8 cellular contexts compared by ENCODE assay signal in genomic region chr1:246931549-246932365, GRCh38. TPM values are rescaled to one million over a fixed set of nuclear protein-coding genes. Genes with fewer than 3 reads are reported as not detected.
A peak's percentile ranks its signal among the peaks of the same experiment; 100 is the strongest.
DNase-seq lines count a peak whose midpoint lies in the region; ATAC-seq and TF ChIP-seq lines count a peak whose summit lies in the region.

Gene AHCTF1, minus strand, starts transcription at chr1:246931948. Its CDS starts 13,578 bp downstream, at chr1:246918370.

- no TSS peak for BruUV-seq in IMR-90 (replicated peaks; lab: Mats Ljungman, UMichigan)

- H4K20me1 ChIP-seq in IMR-90 (ENCODE audit: insufficient read depth, low read length) = peaks cover 25% of the 10 kb centered on the region

- DNase-seq in DMS 273 (lab: John Stamatoyannopoulos, UW; ENCODE audit: unreplicated experiment) (peak; percentile 100), IMR-90 (peak; percentile 97), OCI-M1 (lab: John Stamatoyannopoulos, UW) (peak; percentile 99), activated T-cell treated with anti-CD3 and anti-CD28 coated beads for 24 hours (ENCODE audit: low read depth) (peak; percentile 94), epidermal melanocyte (ENCODE audit: insufficient read length, low spot score) (peak; percentile 91)
- peak; percentile 81 to 91 for DNase-seq in stimulated activated CD8-positive, alpha-beta memory T cell treated with anti-CD3 and anti-CD28 coated beads, Interleukin-4, amount 100 ng/mL, for 1 hour (ENCODE audit: low read depth in 2 of 2, low spot score in 1 of 2)

- no peak within 1 kb of the TSS for H2BK15ac ChIP-seq in IMR-90 (ENCODE audit: low read depth, low read length)

- no peaks in the 10 kb centered on the region for H3K9me1 ChIP-seq in IMR-90 (ENCODE audit: insufficient read depth, low read length)

- TF ChIP-seq RAD21 in IMR-90 (IDR thresholded peaks at IDR 0.05; ENCODE audit: low read length) = no peak

- no peak within 1 kb of the TSS for H2BK120ac ChIP-seq in IMR-90 (ENCODE audit: low read depth, low read length)

- peak within 1 kb of the TSS; percentile 83 for H2AK9ac ChIP-seq in IMR-90 (replicated peaks; ENCODE audit: low read depth, low read length, poor library complexity)

- dilution Hi-C loops in IMR-90 (cut with HindIII; ENCODE audit: low sequenced_read_pairs, unreplicated experiment) = no loop called here

- H4K8ac ChIP-seq in IMR-90 (ENCODE audit: low read depth in 2 of 2, low read length in 2 of 2) = peak within 1 kb of the TSS; percentile 58 to 65; a peak in 3 of 4 replicates

- TF ChIP-seq CTCF in IMR-90 (conservative IDR thresholded peaks at IDR 0.05; ENCODE audit: low read depth, low read length) = 0 out of 2 replicates have a peak, but pooled peaks have one; percentile 6

- no peak within 1 kb of the TSS for H4K5ac ChIP-seq in IMR-90 (ENCODE audit: low read depth, low read length)

- CTCF ChIA-PET in IMR-90 (lab: Yijun Ruan, JAX) = interaction anchor here (0.8 kb wide), 1 partner anchor 459 kb away, joined by 3 read pairs; no protein-coding TSS in a partner anchor

- H3K27ac ChIP-seq in IMR-90 (ENCODE audit: insufficient read depth, low read length) = peak within 1 kb of the TSS; percentile 65

- H3K9me3 ChIP-seq in IMR-90 (ENCODE audit: control insufficient read depth, insufficient read depth, low read length) = no peaks in the 10 kb centered on the region
- H3K9me3 ChIP-seq in mononuclear cell (ENCODE audit: low read depth, low read length) = no peaks in the 10 kb centered on the region

- H4K91ac ChIP-seq in IMR-90 (ENCODE audit: insufficient read depth, low read depth, low read length) = no peak within 1 kb of the TSS

- H3K36me3 ChIP-seq in IMR-90 (ENCODE audit: control insufficient read depth, insufficient read depth, low read length) = peaks cover 3% of the 10 kb centered on the region; the same call in 1 of the 2 replicates

- ATAC-seq in GM21528 (IDR thresholded peaks at IDR 0.05; ENCODE audit: low FRiP score, unreplicated experiment) = peak; percentile 96
- ATAC-seq in IMR-90 (ENCODE audit: low read depth) = peak; percentile 96

- no peak within 1 kb of the TSS for H2BK20ac ChIP-seq in IMR-90 (ENCODE audit: low read depth, low read length)

- H3K4me2 ChIP-seq in IMR-90 (ENCODE audit: low read depth, low read length) = peak within 1 kb of the TSS; percentile 90

- in situ Hi-C loops in IMR-90 (cut with MboI; ENCODE audit: low sequenced_read_pairs) = no loop called here

- WGBS in IMR-90 (ENCODE audit: extremely low coverage in 2 of 2, insufficient read length in 1 of 2), 2 experiments = 1% methylated on average over 41 of the region's 90 CpGs; no CpG with 5 or more reads in 1 of the 2 experiments

- H3K9ac ChIP-seq in IMR-90 (ENCODE audit: low read depth, low read length) = peak within 1 kb of the TSS; percentile 69

- 0 out of 2 replicates have a peak within 1 kb of the TSS, but pooled peaks have one; percentile 60 for H3K14ac ChIP-seq in IMR-90 (replicated peaks; ENCODE audit: low read depth, low read length)

- peak within 1 kb of the TSS; percentile 91 for H2AFZ ChIP-seq in IMR-90 (replicated peaks; ENCODE audit: low read length, poor library complexity)

- peak within 1 kb of the TSS; percentile 49 for H2BK5ac ChIP-seq in IMR-90 (ENCODE audit: low read depth, low read length, poor library complexity, severe bottlenecking)

- H3K27me3 ChIP-seq in IMR-90 (ENCODE audit: control insufficient read depth, insufficient read depth, low read length) (no peaks in the 10 kb centered on the region), mononuclear cell (ENCODE audit: insufficient read depth, low read length) (no peaks in the 10 kb centered on the region)

- peak; percentile 96 for TF ChIP-seq POLR2A in IMR-90 (IDR thresholded peaks at IDR 0.05; ENCODE audit: low read depth, low read length)

- H3K4me1 ChIP-seq in IMR-90 (ENCODE audit: control insufficient read depth, insufficient read depth, low read length) (no peaks in the 10 kb centered on the region), mononuclear cell (ENCODE audit: insufficient read depth, low read length) (peaks cover 21% of the 10 kb centered on the region)

- intact Hi-C loops in IMR-90 (cut with micrococcal nuclease) = loop anchor here (2.0 kb wide), 1 partner anchor 145 kb away; no protein-coding TSS in a partner anchor

- no peak within 1 kb of the TSS for H2AK5ac ChIP-seq in IMR-90 (ENCODE audit: low read depth, low read length)

- POLR2A ChIA-PET in IMR-90 (lab: Charles Lee; ENCODE audit: unreplicated experiment) = no interaction called here

- H3K4me3 ChIP-seq in IMR-90 (ENCODE audit: insufficient read depth, low read depth, low read length) (peak within 1 kb of the TSS; percentile 76), mononuclear cell (ENCODE audit: low read length) (peak within 1 kb of the TSS; percentile 91)

- H3K79me1 ChIP-seq in IMR-90 (ENCODE audit: low read depth in 1 of 2, low read length in 2 of 2) = no peaks in the 10 kb centered on the region; a peak in 3 of 4 replicates

- H3K18ac ChIP-seq in IMR-90 (ENCODE audit: low read depth, low read length) = no peak within 1 kb of the TSS

- peak within 1 kb of the TSS; percentile 59 for H3K56ac ChIP-seq in IMR-90 (ENCODE audit: extremely low read depth, insufficient read depth, low read length)

- H3K4ac ChIP-seq in IMR-90 (ENCODE audit: low read depth, low read length) = peak within 1 kb of the TSS; percentile 28; the same call in 1 of the 2 replicates

- peak within 1 kb of the TSS; percentile 58; the same call in 1 of the 2 replicates for H3K23ac ChIP-seq in IMR-90 (ENCODE audit: low read depth, low read length)

TF ChIP-seq in IMR-90, 13 proteins besides CTCF, POLR2A, EP300 and RAD21:
- TF ChIP-seq USF2 (IDR thresholded peaks at IDR 0.05; ENCODE audit: low read depth, low read length) (no peak), RCOR1 (IDR thresholded peaks at IDR 0.05; ENCODE audit: insufficient replicate concordance, low read length) (no peak), SMC3 (IDR thresholded peaks at IDR 0.05; ENCODE audit: low read depth, low read length) (no peak), MAZ (IDR thresholded peaks at IDR 0.05; ENCODE audit: borderline replicate concordance, low read depth, low read length) (peak; percentile 99), CEBPB (IDR thresholded peaks at IDR 0.05; ENCODE audit: low read depth, low read length) (no peak), RFX5 (IDR thresholded peaks at IDR 0.05; ENCODE audit: low read depth, low read length) (no peak), BHLHE40 (IDR thresholded peaks at IDR 0.05; ENCODE audit: low read depth, low read length) (no peak), NFE2L2 (IDR thresholded peaks at IDR 0.05; ENCODE audit: low read depth, low read length) (no peak), ELK1 (IDR thresholded peaks at IDR 0.05; ENCODE audit: borderline replicate concordance, low read depth, low read length) (no peak), MXI1 (IDR thresholded peaks at IDR 0.05; ENCODE audit: borderline replicate concordance, low read depth, low read length) (peak; percentile 92)

RNA-seq across cellular contexts. Expression of gene AHCTF1, which starts in this region (rescaled TPM):
- 29.0 and 40.3 TPM in 2 replicates for total RNA-seq in IMR-90 (2012; rRNA removed)
- polyA plus RNA-seq in IMR-90 (2012; rRNA removed) = 7.4 and 8.9 TPM in 2 replicates
- polyA plus RNA-seq in IMR-90 (2012; cell fraction: cytosol; rRNA removed) = 0.85 and 1.5 TPM in 2 replicates
- polyA plus RNA-seq in IMR-90 (2012; cell fraction: nucleus; rRNA removed; ENCODE audit: low replicate concordance) = 1.9 and 14.9 TPM in 2 replicates
- 134 TPM for total RNA-seq in mononuclear cell

Comparison
In these comparisons a context has a peak if more than half of its experiments do, and no peak if none do; other contexts are left out.
1. Peak in every context shown above with its lines: DNase-seq, ATAC-seq, H3K4me3 ChIP-seq and H3K27ac ChIP-seq.